In genomic region chr7:191105-192034, GRCh38 we compare ENCODE assay signal across 8 cellular contexts. TPM values are rescaled to one million over a fixed set of nuclear protein-coding genes. Genes with fewer than 3 reads are reported as not detected.
DNase-seq lines count a peak whose midpoint lies in the region; ATAC-seq, FAIRE-seq and TF ChIP-seq lines count a peak whose summit lies in the region.

No MANE protein-coding gene starts in this region.

- no peaks in the 10 kb centered on the region for H3K9me3 Mint-ChIP-seq in stimulated activated memory B cell treated with anti-CD40 and anti-IgM and Interleukin-4, amounts not matched to agents 10 μg/mL and 1 μg/mL and 100 μg/mL, for 72 hours

- peaks cover 9% of the 10 kb centered on the region for H3K79me2 ChIP-seq in keratinocyte (ENCODE audit: control insufficient read depth, insufficient read depth, low read length)

- H3K9me1 ChIP-seq in keratinocyte (ENCODE audit: control insufficient read depth, extremely low read depth, insufficient read depth, low read length) = no peaks in the 10 kb centered on the region

- no peaks in the 10 kb centered on the region for H3K9me3 ChIP-seq in keratinocyte (ENCODE audit: control insufficient read depth, low read depth, low read length)

- peak overlapping the region; percentile 10 for H3K4me3 Mint-ChIP-seq in stimulated activated memory B cell treated with anti-CD40 and anti-IgM and Interleukin-4, amounts not matched to agents 10 μg/mL and 1 μg/mL and 100 μg/mL, for 72 hours

- H3K27ac Mint-ChIP-seq in stimulated activated memory B cell treated with anti-CD40 and anti-IgM and Interleukin-4, amounts not matched to agents 10 μg/mL and 1 μg/mL and 100 μg/mL, for 72 hours = no peak overlapping the region

- peak overlapping the region; percentile 40 for H2AFZ ChIP-seq in keratinocyte (ENCODE audit: control insufficient read depth, low read length)

- dilution Hi-C loops in keratinocyte (cut with MboI; ENCODE audit: extremely low pct_ligation_motif_present, low sequenced_read_pairs) = no loop called here

- peaks cover 14% of the 10 kb centered on the region for H3K4me1 ChIP-seq in keratinocyte (ENCODE audit: control insufficient read depth, extremely low read depth, insufficient read depth, low read length)

- H3K36me3 ChIP-seq in bronchial epithelial cell (ENCODE audit: control insufficient read depth, insufficient read depth, low read length) (peaks cover under 1% of the 10 kb centered on the region), keratinocyte (ENCODE audit: control insufficient read depth in 2 of 2, extremely low read depth in 1 of 2, insufficient read depth in 2 of 2, low read length in 2 of 2) (peaks cover 0 to 4% of the 10 kb centered on the region in 2 experiments)

- peaks cover 47% of the 10 kb centered on the region for H3K27me3 Mint-ChIP-seq in stimulated activated memory B cell treated with anti-CD40 and anti-IgM and Interleukin-4, amounts not matched to agents 10 μg/mL and 1 μg/mL and 100 μg/mL, for 72 hours

- ATAC-seq in stimulated activated memory B cell treated with anti-CD40 and anti-IgM and Interleukin-4, amounts not matched to agents 10 μg/mL and 1 μg/mL and 100 μg/mL, for 72 hours = no peak
- ATAC-seq in GM18909 (IDR thresholded peaks at IDR 0.05; ENCODE audit: poor library complexity, unreplicated experiment) (no peak), HG03520 (IDR thresholded peaks at IDR 0.05; ENCODE audit: unreplicated experiment) (no peak)

- TF ChIP-seq CTCF in bronchial epithelial cell (IDR thresholded peaks at IDR 0.05; ENCODE audit: insufficient read depth, low read length, severe bottlenecking) (no peak), keratinocyte (optimal IDR thresholded peaks at IDR 0.05 in 1 of 3, IDR thresholded peaks at IDR 0.05 in 1 of 3, conservative IDR thresholded peaks at IDR 0.05 in 1 of 3; ENCODE audit: extremely low read depth in 1 of 3, insufficient read depth in 2 of 3, low read length in 3 of 3) (peak in 1 of 3 experiments; percentile 8)

- H3K36me3 Mint-ChIP-seq in stimulated activated memory B cell treated with anti-CD40 and anti-IgM and Interleukin-4, amounts not matched to agents 10 μg/mL and 1 μg/mL and 100 μg/mL, for 72 hours = no peaks in the 10 kb centered on the region

- H3K4me3 ChIP-seq in bronchial epithelial cell (ENCODE audit: low read depth, low read length) (peak overlapping the region; percentile 43), keratinocyte (ENCODE audit: control insufficient read depth in 2 of 3, extremely low read depth in 1 of 3, insufficient read depth in 2 of 3, low read depth in 1 of 3, low read length in 3 of 3) (peak overlapping the region; percentile 38 to 48 (median 42))

- no peak overlapping the region for H3K27ac ChIP-seq in keratinocyte (ENCODE audit: control insufficient read depth, insufficient read depth, low read length)

- FAIRE-seq in bronchial epithelial cell (lab: Jason Lieb, UNC) = no peak
- peak; percentile 9 for FAIRE-seq in keratinocyte (lab: Jason Lieb, UNC)

- H3K27me3 ChIP-seq in bronchial epithelial cell (ENCODE audit: control insufficient read depth, insufficient read depth, low read length) (peaks cover 3% of the 10 kb centered on the region), keratinocyte (ENCODE audit: control insufficient read depth, extremely low read depth, insufficient read depth, low read length) (peaks cover 7% of the 10 kb centered on the region)

- DNase-seq in GM03348 (ENCODE audit: low spot score) = peak; percentile 93
- DNase-seq in NCI-H2171 treated with DMSO at 0.1 percent for 48 hours (lab: John Stamatoyannopoulos, UW) = peak; percentile 90
- peak; percentile 70 for DNase-seq in bronchial epithelial cell (ENCODE audit: low read depth)
- peak; percentile 7 for DNase-seq in keratinocyte (ENCODE audit: low read depth, low spot score)
- no peak for DNase-seq in SHP77 treated with DMSO at 0.1 percent for 48 hours (lab: John Stamatoyannopoulos, UW)

- peaks cover 9% of the 10 kb centered on the region for H4K20me1 ChIP-seq in keratinocyte (ENCODE audit: control insufficient read depth, extremely low read depth, insufficient read depth, low read length)

- no peaks in the 10 kb centered on the region for H3K4me1 Mint-ChIP-seq in stimulated activated memory B cell treated with anti-CD40 and anti-IgM and Interleukin-4, amounts not matched to agents 10 μg/mL and 1 μg/mL and 100 μg/mL, for 72 hours

- H3K4me2 ChIP-seq in keratinocyte (ENCODE audit: control insufficient read depth, extremely low read depth, insufficient read depth, low read depth, low read length) = peak overlapping the region; percentile 66

- peak overlapping the region; percentile 54 for H3K9ac ChIP-seq in keratinocyte (ENCODE audit: control insufficient read depth, extremely low read depth, insufficient read depth, low read length)

RNA-seq across cellular contexts. Expression of gene FAM20C, which starts 1.0 kb away (rescaled TPM):
- total RNA-seq in bronchial epithelial cell = 1.3 and 2.4 TPM in 2 replicates
- polyA plus RNA-seq in keratinocyte = 3.8 to 9.7 TPM (median 4.3 TPM) in 3 replicates
- 5.0 TPM for polyA plus RNA-seq in keratinocyte (2011; ENCODE audit: low read depth)
- 2.8 and 5.4 TPM in 2 replicates for polyA plus RNA-seq in keratinocyte (2011; cell fraction: cytosol; rRNA removed)
- 10.8 and 13.1 TPM in 2 replicates for polyA plus RNA-seq in keratinocyte (2011; cell fraction: nucleus; rRNA removed)
- polyA plus RNA-seq in keratinocyte (2012; ENCODE audit: low replicate concordance) = 5.5 and 15.2 TPM in 2 replicates
- polyA minus RNA-seq in keratinocyte = 4.1 to 13.5 TPM (median 4.9 TPM) in 3 replicates
- 11.1 TPM for polyA minus RNA-seq in keratinocyte (2011; cell fraction: cytosol; rRNA and poly(A)+ RNA removed)
- 9.2 and 10.3 TPM in 2 replicates for polyA minus RNA-seq in keratinocyte (2011; cell fraction: nucleus; rRNA and poly(A)+ RNA removed)
